In genomic region chr12:109759076-109759420, GRCh38 we compare ENCODE assay signal across 2 cellular contexts.
TF ChIP-seq lines count a peak whose summit lies in the region.

No MANE protein-coding gene starts in this region.

TF ChIP-seq in SK-N-SH, 30 proteins besides CTCF, POLR2A, EP300 and RAD21 (continued from another document):
- TF ChIP-seq IRF3 (IDR thresholded peaks at IDR 0.05; ENCODE audit: low read depth, low read length) (no peak), REST (IDR thresholded peaks at IDR 0.05; ENCODE audit: low read depth, low read length) (no peak), FOSL2 (IDR thresholded peaks at IDR 0.05; ENCODE audit: borderline replicate concordance, low read depth) (no peak), NRF1 (IDR thresholded peaks at IDR 0.05; ENCODE audit: low read depth, low read length) (no peak), SMC3 (IDR thresholded peaks at IDR 0.05; ENCODE audit: low read depth, low read length) (no peak), TEAD4 (IDR thresholded peaks at IDR 0.05; ENCODE audit: borderline replicate concordance, insufficient read depth) (no peak), JUND (IDR thresholded peaks at IDR 0.05) (no peak), USF1 (IDR thresholded peaks at IDR 0.05; ENCODE audit: borderline replicate concordance, low read depth) (no peak)

TF ChIP-seq in SK-N-SH treated with all-trans-retinoic acid at 6 μM for 48 hours, 23 proteins besides CTCF, POLR2A, EP300 and RAD21 (continued from another document):
- no peak for TF ChIP-seq TSHZ2 (CRISPR knock-in tag; IDR thresholded peaks at IDR 0.05)
- TF ChIP-seq ZFP30 (CRISPR knock-in tag; IDR thresholded peaks at IDR 0.05), result no peak
- TF ChIP-seq GLIS3 (CRISPR knock-in tag; IDR thresholded peaks at IDR 0.05), result no peak
- TF ChIP-seq ARNTL (CRISPR knock-in tag; IDR thresholded peaks at IDR 0.05; ENCODE audit: borderline replicate concordance, low read depth), result no peak
- TF ChIP-seq BACH2 (CRISPR knock-in tag; IDR thresholded peaks at IDR 0.05; ENCODE audit: borderline replicate concordance), result no peak
- no peak for TF ChIP-seq OSR1 (CRISPR knock-in tag; IDR thresholded peaks at IDR 0.05)
- no peak for TF ChIP-seq ZC3H10 (CRISPR knock-in tag; IDR thresholded peaks at IDR 0.05)
- no peak for TF ChIP-seq ZNF70 (CRISPR knock-in tag; IDR thresholded peaks at IDR 0.05)
- no peak for TF ChIP-seq RARB (CRISPR knock-in tag; IDR thresholded peaks at IDR 0.05)
- TF ChIP-seq CSDC2 (CRISPR knock-in tag; IDR thresholded peaks at IDR 0.05), result no peak
- TF ChIP-seq CREB5 (CRISPR knock-in tag; IDR thresholded peaks at IDR 0.05; ENCODE audit: low read depth), result no peak
- TF ChIP-seq ZNF565 (CRISPR knock-in tag; conservative IDR thresholded peaks at IDR 0.05; ENCODE audit: low read depth), result no peak
- no peak for TF ChIP-seq ESRRG (CRISPR knock-in tag; IDR thresholded peaks at IDR 0.05)
- TF ChIP-seq TOX (CRISPR knock-in tag; IDR thresholded peaks at IDR 0.05; ENCODE audit: borderline replicate concordance), result no peak
- TF ChIP-seq ISL1 (CRISPR knock-in tag; IDR thresholded peaks at IDR 0.05), result no peak
- TF ChIP-seq ZNF8 (CRISPR knock-in tag; IDR thresholded peaks at IDR 0.05), result no peak
- no peak for TF ChIP-seq CSRNP3 (CRISPR knock-in tag; IDR thresholded peaks at IDR 0.05)
- TF ChIP-seq POU6F1 (CRISPR knock-in tag; IDR thresholded peaks at IDR 0.05; ENCODE audit: borderline replicate concordance, low read depth), result no peak
